ENCODE assay signal across 10 cellular contexts in genomic region chr11:114291847-114292680, GRCh38. TPM values are rescaled to one million over a fixed set of nuclear protein-coding genes. Genes with fewer than 3 reads are reported as not detected.
DNase-seq lines count a peak whose midpoint lies in the region; ATAC-seq, FAIRE-seq and TF ChIP-seq lines count a peak whose summit lies in the region.
"Had no signal": no experiment of that assay in that cellular context is flagged by ENCODE, and none has a peak within 500 bp of the region (broad histone marks: within the 10 kb centered on the region; RNA-seq: fewer than 3 reads in every experiment).

No MANE protein-coding gene starts in this region.

- WGBS in psoas muscle, 3 donors = 18 to 28% (median 28%) methylated on average over 4 of the region's 4 CpGs
- WGBS in lower leg skin, 2 donors = 33 to 44% methylated on average over 4 of the region's 4 CpGs

- H3K27me3 ChIP-seq in BJ (ENCODE audit: control insufficient read depth, insufficient read depth, low read length) (no peaks in the 10 kb centered on the region), psoas muscle (ENCODE audit: insufficient read depth in 3 of 3, low read length in 2 of 3) (peaks cover 0 to 2% (median 0%) of the 10 kb centered on the region in 3 donors)

- H3K4me1 ChIP-seq in psoas muscle = peaks cover 35% of the 10 kb centered on the region

- no peak for ATAC-seq in psoas muscle
- ATAC-seq: activated CD8-positive, alpha-beta T cell treated with anti-CD3 and anti-CD28 coated beads, Interleukin-2, amount 10 ng/mL, durations not matched to agents 7 days and 5 days; Panc1 had no signal

- TF ChIP-seq CTCF in BJ (IDR thresholded peaks at IDR 0.05; ENCODE audit: insufficient read depth, low read depth, low read length) (no peak), RWPE1 (conservative IDR thresholded peaks at IDR 0.05; ENCODE audit: low read depth) (no peak), fibroblast of mammary gland (conservative IDR thresholded peaks at IDR 0.05; ENCODE audit: control insufficient read depth, insufficient read depth, low read depth, low read length) (no peak), psoas muscle (IDR thresholded peaks at IDR 0.05) (no peak), D721Med (IDR thresholded peaks at IDR 0.05; ENCODE audit: insufficient read depth, missing control alignments) (no peak), lower leg skin (IDR thresholded peaks at IDR 0.05) (no peak)

- H3K4me3 ChIP-seq in BJ (ENCODE audit: low read depth, low read length) (no peak overlapping the region), fibroblast of mammary gland (ENCODE audit: control insufficient read depth, low read depth, low read length) (peak overlapping the region; percentile 24), psoas muscle (peak overlapping the region; percentile 56), lower leg skin (ENCODE audit: low read depth, poor library complexity, severe bottlenecking) (no peak overlapping the region)

- TF ChIP-seq POLR2A in lower leg skin (IDR thresholded peaks at IDR 0.05) = no peak

- H3K9me3 ChIP-seq in psoas muscle = no peaks in the 10 kb centered on the region

- POLR2A ChIA-PET in BJ (lab: Charles Lee) (no interaction called here), RWPE1 (lab: Yijun Ruan, JAX; ENCODE audit: low non-redundant PET) (no interaction called here)

- no peaks in the 10 kb centered on the region for H3K36me3 ChIP-seq in BJ (ENCODE audit: control insufficient read depth, insufficient read depth, low read length)
- no peaks in the 10 kb centered on the region for H3K36me3 ChIP-seq in psoas muscle (ENCODE audit: insufficient read depth in 1 of 2, low read depth in 1 of 2)

- DNase-seq in BJ (ENCODE audit: low read depth) (peak; percentile 41), RWPE1 (ENCODE audit: low spot score) (peak; percentile 31), fibroblast of mammary gland (ENCODE audit: low read depth) (peak; percentile 84), psoas muscle (no peak), D721Med (ENCODE audit: insufficient read length, low spot score) (no peak), lower leg skin (ENCODE audit: low spot score in 2 of 2) (no peak), NOMO-1 treated with dmso at 0.1 percent for 144 hours (lab: John Stamatoyannopoulos, UW; ENCODE audit: unreplicated experiment) (no peak)
- DNase-seq in stimulated activated CD8-positive, alpha-beta memory T cell treated with anti-CD3 and anti-CD28 coated beads, Interleukin-4, amount 100 ng/mL, for 48 hours = no peak
- DNase-seq: activated CD8-positive, alpha-beta T cell treated with anti-CD3 and anti-CD28 coated beads, Interleukin-2, amount 10 ng/mL, durations not matched to agents 7 days and 5 days had no signal

- CTCF ChIA-PET in BJ (lab: Yijun Ruan, JAX) = interaction anchor here (0.9 to 3.4 kb wide), 2 partner anchors 11 kb away, joined by 3 to 22 read pairs; no protein-coding TSS in a partner anchor
- CTCF ChIA-PET in RWPE1 (lab: Yijun Ruan, JAX) = no interaction called here

- intact Hi-C loops in psoas muscle (cut with DNase I) = no loop called here
- intact Hi-C loops in lower leg skin (cut with DNase I; ENCODE audit: low total_unique reads) = no loop called here

- no peak for FAIRE-seq in D721Med (lab: Jason Lieb, UNC)

- H3K27ac ChIP-seq in RWPE1 (no peak overlapping the region), psoas muscle (peak overlapping the region; percentile 80)

RNA-seq across cellular contexts. Expression of gene NNMT, which starts 4.1 kb away (rescaled TPM):
- polyA plus RNA-seq in BJ (2011; rRNA removed) = 590 and 724 TPM in 2 replicates
- 207 and 313 TPM in 2 replicates for polyA minus RNA-seq in BJ (2011; rRNA and poly(A)+ RNA removed)
- total RNA-seq in psoas muscle = 1,000 to 10,000 TPM in 1 of 4 donors, 100 to 1,000 TPM in 3; 165 to 2,602 (median 604) TPM
- polyA plus RNA-seq in psoas muscle = 1,000 to 10,000 TPM in 2 of 3 donors, 100 to 1,000 TPM in 1; 649 to 3,089 (median 1,851) TPM
- 100 to 1,000 TPM; 137 to 381 (median 145) TPM for total RNA-seq in lower leg skin
- total RNA-seq: activated CD8-positive, alpha-beta T cell treated with anti-CD3 and anti-CD28 coated beads, Interleukin-2, amount 10 ng/mL, durations not matched to agents 7 days and 5 days had no signal

Comparison
In these comparisons a context has a peak if more than half of its experiments do, and no peak if none do; other contexts are left out.
1. DNase-seq: peak in BJ (single experiment), RWPE1 (single experiment) and fibroblast of mammary gland (single experiment); none in psoas muscle (0 of 2), D721Med (single experiment), stimulated activated CD8-positive, alpha-beta memory T cell treated with anti-CD3 and anti-CD28 coated beads, Interleukin-4, amount 100 ng/mL, for 48 hours (single experiment), lower leg skin (0 of 2) and NOMO-1 treated with dmso at 0.1 percent for 144 hours (single experiment).
2. H3K4me3 ChIP-seq: peak in fibroblast of mammary gland (single experiment) and psoas muscle (single experiment); none in BJ (single experiment) and lower leg skin (single experiment).